In the genomic region with DNA sequence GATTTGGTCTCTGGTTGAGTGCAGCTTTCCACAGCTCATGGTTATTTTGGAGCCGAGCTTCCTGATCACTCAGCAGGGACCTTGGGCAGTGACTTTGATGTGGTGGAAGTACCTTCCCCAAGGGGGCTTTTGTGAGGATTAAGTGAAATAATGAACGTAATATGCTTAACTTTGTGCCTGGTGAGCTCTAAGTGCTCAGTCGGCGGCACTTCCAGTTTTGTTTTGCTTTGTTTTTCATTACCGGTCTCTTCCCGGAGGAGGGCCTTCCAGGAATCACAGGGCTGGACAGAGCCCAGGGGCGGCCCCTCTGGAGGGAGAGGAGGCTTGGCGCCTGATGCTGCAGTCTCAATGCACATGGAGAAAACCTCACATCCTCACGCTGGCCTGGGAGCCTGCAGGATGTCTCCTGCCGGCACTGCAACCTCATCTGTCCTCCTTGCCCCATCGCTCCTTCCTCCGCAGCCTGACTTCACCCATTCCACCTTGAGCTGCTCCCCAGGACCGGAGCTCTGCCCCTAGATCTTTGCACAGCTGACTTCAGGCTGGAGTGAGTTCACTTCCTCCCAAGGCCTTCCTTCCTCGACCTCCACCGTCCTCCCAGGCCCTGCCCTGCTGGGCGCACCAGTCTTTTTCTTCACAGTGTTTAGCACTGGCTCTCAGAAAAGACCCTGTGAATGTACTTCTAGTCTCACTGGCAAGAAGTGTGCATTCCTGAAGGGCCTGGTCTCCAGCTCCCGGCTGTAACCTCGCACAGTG, we compare ENCODE assay signal across 8 cellular contexts. TPM values are rescaled to one million over a fixed set of nuclear protein-coding genes. Genes with fewer than 3 reads are reported as not detected.
A peak's percentile ranks its signal among the peaks of the same experiment; 100 is the strongest.
DNase-seq lines count a peak whose midpoint lies in the region; ATAC-seq and TF ChIP-seq lines count a peak whose summit lies in the region.

No MANE protein-coding gene starts in this region.

- H3K4me3 Mint-ChIP-seq in CD8-positive, alpha-beta T cell = peak overlapping the region; percentile 89
- peak overlapping the region; percentile 83 for H3K4me3 Mint-ChIP-seq in stimulated activated memory B cell treated with anti-CD40 and anti-IgM and Interleukin-4, amounts not matched to agents 10 μg/mL and 1 μg/mL and 100 μg/mL, for 72 hours

- in situ Hi-C loops in mammary epithelial cell (cut with MboI; ENCODE audit: low sequenced_read_pairs in 2 of 2) = no loop called here

- H3K9me3 ChIP-seq in CD8-positive, alpha-beta T cell (ENCODE audit: low read length) = no peaks in the 10 kb centered on the region
- no peaks in the 10 kb centered on the region for H3K9me3 ChIP-seq in mammary epithelial cell (replicated peaks; ENCODE audit: insufficient read depth, low read length)

- no peaks in the 10 kb centered on the region for H3K27me3 Mint-ChIP-seq in CD8-positive, alpha-beta T cell (ENCODE audit: low read depth)
- no peaks in the 10 kb centered on the region for H3K27me3 Mint-ChIP-seq in stimulated activated memory B cell treated with anti-CD40 and anti-IgM and Interleukin-4, amounts not matched to agents 10 μg/mL and 1 μg/mL and 100 μg/mL, for 72 hours

- no peak for TF ChIP-seq CTCF in CD8-positive, alpha-beta T cell (IDR thresholded peaks at IDR 0.05)
- TF ChIP-seq CTCF in mammary epithelial cell (conservative IDR thresholded peaks at IDR 0.05 in 1 of 2, IDR thresholded peaks at IDR 0.05 in 1 of 2; ENCODE audit: extremely low read depth in 1 of 2, insufficient read depth in 1 of 2, low read depth in 1 of 2, low read length in 2 of 2) = no peak

- peak overlapping the region; percentile 91 for H3K4me3 ChIP-seq in CD8-positive, alpha-beta T cell (ENCODE audit: low read depth, low read length)
- H3K4me3 ChIP-seq in mammary epithelial cell (replicated peaks in 1 of 3; ENCODE audit: insufficient read depth in 1 of 3, low read depth in 2 of 3, low read length in 3 of 3) = peak overlapping the region; percentile 76 to 79 (median 79)

- ATAC-seq in CD8-positive, alpha-beta T cell = no peak
- ATAC-seq in stimulated activated memory B cell treated with anti-CD40 and anti-IgM and Interleukin-4, amounts not matched to agents 10 μg/mL and 1 μg/mL and 100 μg/mL, for 72 hours = no peak
- no peak for ATAC-seq in GM21717 (IDR thresholded peaks at IDR 0.05; ENCODE audit: unreplicated experiment)
- no peak for ATAC-seq in GM18498 (IDR thresholded peaks at IDR 0.05; ENCODE audit: unreplicated experiment)

- H3K4me1 ChIP-seq in CD8-positive, alpha-beta T cell (ENCODE audit: insufficient read depth, low read length) = peaks cover 59% of the 10 kb centered on the region
- H3K4me1 ChIP-seq in mammary epithelial cell (ENCODE audit: insufficient read depth, low read length) = peaks cover 69% of the 10 kb centered on the region

- POLR2A ChIA-PET in CD8-positive, alpha-beta T cell (lab: Charles Lee) = interaction anchor here (0.7 to 5.6 kb wide), 10 partner anchors 10 to 60 kb away, joined by 3 to 51 read pairs (median 10); a partner anchor contains a TSS

- intact Hi-C loops in CD8-positive, alpha-beta T cell (cut with DNase I, micrococcal nuclease) = loop anchor here (2.0 kb wide), 4 partner anchors 14 to 144 kb away; a partner anchor contains a TSS
- intact Hi-C loops in mammary epithelial cell (cut with micrococcal nuclease) = loop anchor here (1.0 to 5.0 kb wide), 2 partner anchors 20 to 45 kb away; no protein-coding TSS in a partner anchor

- H3K4me2 ChIP-seq in mammary epithelial cell (ENCODE audit: insufficient read depth, low read depth, low read length) = peak overlapping the region; percentile 98

- peak overlapping the region; percentile 94 for H3K27ac Mint-ChIP-seq in CD8-positive, alpha-beta T cell
- peak overlapping the region; percentile 59 for H3K27ac Mint-ChIP-seq in stimulated activated memory B cell treated with anti-CD40 and anti-IgM and Interleukin-4, amounts not matched to agents 10 μg/mL and 1 μg/mL and 100 μg/mL, for 72 hours

- CTCF ChIA-PET in CD8-positive, alpha-beta T cell (lab: Charles Lee) = interaction anchor here (1.1 to 6.2 kb wide), 15 partner anchors 9 to 205 kb away, joined by 3 to 87 read pairs (median 16); a partner anchor contains a TSS
- CTCF ChIA-PET in mammary epithelial cell (lab: Charles Lee; ENCODE audit: low non-redundant PET) = interaction anchor here (0.5 kb wide), 1 partner anchor 19 kb away, joined by 4 read pairs; no protein-coding TSS in a partner anchor

- peaks cover 62% of the 10 kb centered on the region for H3K79me2 ChIP-seq in mammary epithelial cell (ENCODE audit: insufficient read depth, low read length)

- peaks cover 62% of the 10 kb centered on the region for H3K4me1 Mint-ChIP-seq in CD8-positive, alpha-beta T cell (ENCODE audit: low read depth)
- H3K4me1 Mint-ChIP-seq in stimulated activated memory B cell treated with anti-CD40 and anti-IgM and Interleukin-4, amounts not matched to agents 10 μg/mL and 1 μg/mL and 100 μg/mL, for 72 hours = peaks cover 62% of the 10 kb centered on the region

- dilution Hi-C loops in mammary epithelial cell (cut with HindIII; ENCODE audit: low sequenced_read_pairs) = no loop called here

- no peaks in the 10 kb centered on the region for H3K36me3 ChIP-seq in CD8-positive, alpha-beta T cell (ENCODE audit: insufficient read depth, low read length)
- H3K36me3 ChIP-seq in mammary epithelial cell (ENCODE audit: insufficient read depth, low read length) = no peaks in the 10 kb centered on the region

- WGBS in mammary epithelial cell (ENCODE audit: low coverage, missing lambda C conversion rate) = 8% methylated on average over 15 of the region's 18 CpGs

- peak in 2 of 7 experiments; percentile 33 to 57 for DNase-seq in CD8-positive, alpha-beta T cell
- DNase-seq in NCI-H82 treated with DMSO at 0.1 percent for 48 hours (lab: John Stamatoyannopoulos, UW; ENCODE audit: unreplicated experiment) = peak; percentile 38
- peak; percentile 29 for DNase-seq in mammary epithelial cell
- DNase-seq in kidney tubule cell (ENCODE audit: low spot score) = peak; percentile 58
- DNase-seq in SIG-M5 treated with dmso at 0.1 percent for 504 hours (lab: John Stamatoyannopoulos, UW; ENCODE audit: unreplicated experiment) = no peak

- no TSS peak for BruUV-seq in mammary epithelial cell (replicated peaks; lab: Mats Ljungman, UMichigan)

- H3K9ac ChIP-seq in mammary epithelial cell (ENCODE audit: insufficient read depth, low read length) = peak overlapping the region; percentile 60

- H3K27me3 ChIP-seq in CD8-positive, alpha-beta T cell (ENCODE audit: insufficient read depth, low read length) = no peaks in the 10 kb centered on the region
- no peaks in the 10 kb centered on the region for H3K27me3 ChIP-seq in mammary epithelial cell (ENCODE audit: insufficient read depth, low read length)

- H3K36me3 Mint-ChIP-seq in CD8-positive, alpha-beta T cell = peaks cover 18% of the 10 kb centered on the region
- H3K36me3 Mint-ChIP-seq in stimulated activated memory B cell treated with anti-CD40 and anti-IgM and Interleukin-4, amounts not matched to agents 10 μg/mL and 1 μg/mL and 100 μg/mL, for 72 hours = peaks cover 16% of the 10 kb centered on the region

- no peaks in the 10 kb centered on the region for H4K20me1 ChIP-seq in mammary epithelial cell (ENCODE audit: insufficient read depth, low read length)

- peak overlapping the region; percentile 69 for H3K27ac ChIP-seq in CD8-positive, alpha-beta T cell (ENCODE audit: low read depth, low read length)
- H3K27ac ChIP-seq in mammary epithelial cell (ENCODE audit: insufficient read depth, low read depth, low read length) = peak overlapping the region; percentile 56

- no peaks in the 10 kb centered on the region for H3K9me3 Mint-ChIP-seq in CD8-positive, alpha-beta T cell
- no peaks in the 10 kb centered on the region for H3K9me3 Mint-ChIP-seq in stimulated activated memory B cell treated with anti-CD40 and anti-IgM and Interleukin-4, amounts not matched to agents 10 μg/mL and 1 μg/mL and 100 μg/mL, for 72 hours

- H2AFZ ChIP-seq in mammary epithelial cell (ENCODE audit: low read depth, low read length) = peak overlapping the region; percentile 15

RNA-seq across cellular contexts. Expression of a gene that starts 1.6 kb away (rescaled TPM):
- 10 to 100 TPM; 33.7 to 34.1 TPM for total RNA-seq in CD8-positive, alpha-beta T cell
- 10 to 100 TPM; 20.6 to 31.2 TPM for total RNA-seq in mammary epithelial cell
- 12.2 TPM for polyA plus RNA-seq in mammary epithelial cell
- 8.7 TPM for polyA minus RNA-seq in mammary epithelial cell

RNA-seq across cellular contexts. Expression of a gene that starts 48.2 kb away (rescaled TPM):
- total RNA-seq in CD8-positive, alpha-beta T cell = 1 to 10 TPM; 7.0 to 8.9 TPM
- total RNA-seq in mammary epithelial cell = 10 to 100 TPM; 19.6 to 24.5 TPM
- polyA plus RNA-seq in mammary epithelial cell = 10.5 TPM
- 11.8 TPM for polyA minus RNA-seq in mammary epithelial cell
